ENCODE assay signal across 8 cellular contexts in the genomic region with DNA sequence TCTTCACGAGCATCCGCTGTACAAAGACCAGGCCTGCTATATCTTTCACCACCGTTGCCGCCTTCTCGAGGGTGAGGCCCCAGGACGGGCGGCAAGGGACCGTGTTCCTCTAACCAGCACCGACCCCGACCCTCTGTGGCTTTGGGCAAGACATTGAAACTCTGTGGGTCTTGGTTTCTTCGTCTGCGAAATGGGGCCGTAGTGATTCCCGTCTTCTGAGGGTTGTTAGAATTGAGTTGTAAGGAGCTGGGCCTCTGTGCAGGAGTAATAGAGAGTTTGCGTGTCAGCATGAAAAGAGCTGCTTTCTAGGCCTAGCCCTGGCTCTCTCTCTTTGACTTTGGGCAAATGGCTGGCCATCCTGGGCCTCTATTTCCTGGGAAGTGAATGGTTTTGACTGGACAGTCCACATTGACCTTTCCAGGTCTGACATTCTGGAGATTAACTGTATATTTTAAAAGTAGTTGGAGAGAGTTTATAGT. TPM values are rescaled to one million over a fixed set of nuclear protein-coding genes. Genes with fewer than 3 reads are reported as not detected.
DNase-seq lines count a peak whose midpoint lies in the region; ATAC-seq, FAIRE-seq and TF ChIP-seq lines count a peak whose summit lies in the region.

No MANE protein-coding gene starts in this region.

- peak overlapping the region; percentile 79 for H3K4me3 ChIP-seq in GM12865 (ENCODE audit: low read depth, low read length)
- peak overlapping the region; percentile 95 for H3K4me3 ChIP-seq in iPS-20b (ENCODE audit: low read length)
- peak overlapping the region; percentile 82 to 98 for H3K4me3 ChIP-seq in stomach smooth muscle (ENCODE audit: low read length in 2 of 2)

- FAIRE-seq in urothelium cell line (lab: Jason Lieb, UNC) = no peak
- FAIRE-seq in GM12891 (lab: Jason Lieb, UNC) = no peak

- no peaks in the 10 kb centered on the region for H3K9me3 Mint-ChIP-seq in activated naive CD4-positive, alpha-beta T cell treated with anti-CD3 and anti-CD28 coated beads, Interleukin-2, amount 50 U/mL, for 24 hours

- no peaks in the 10 kb centered on the region for H3K27me3 ChIP-seq in iPS-20b (ENCODE audit: insufficient read depth, low read length)
- no peaks in the 10 kb centered on the region for H3K27me3 ChIP-seq in stomach smooth muscle (ENCODE audit: control insufficient read depth in 1 of 2, insufficient read depth in 2 of 2, low read length in 2 of 2)

- H3K9me3 ChIP-seq in iPS-20b (ENCODE audit: insufficient read depth, low read depth, low read length) (no peaks in the 10 kb centered on the region), stomach smooth muscle (ENCODE audit: control insufficient read depth in 2 of 2, low read length in 2 of 2) (no peaks in the 10 kb centered on the region)

- H3K36me3 ChIP-seq in iPS-20b (ENCODE audit: insufficient read depth, low read depth, low read length) (peaks cover 26% of the 10 kb centered on the region), stomach smooth muscle (ENCODE audit: control insufficient read depth in 2 of 2, insufficient read depth in 2 of 2, low read length in 2 of 2) (peaks cover 7 to 13% of the 10 kb centered on the region in 2 donors)

- peak; percentile 9 for ATAC-seq in HG03045 (IDR thresholded peaks at IDR 0.05; ENCODE audit: unreplicated experiment)

- H3K27ac Mint-ChIP-seq in activated naive CD4-positive, alpha-beta T cell treated with anti-CD3 and anti-CD28 coated beads, Interleukin-2, amount 50 U/mL, for 24 hours = peak overlapping the region; percentile 89

- no peaks in the 10 kb centered on the region for H3K27me3 Mint-ChIP-seq in activated naive CD4-positive, alpha-beta T cell treated with anti-CD3 and anti-CD28 coated beads, Interleukin-2, amount 50 U/mL, for 24 hours

- H3K27ac ChIP-seq in iPS-20b (ENCODE audit: low read length) (peak overlapping the region; percentile 5), stomach smooth muscle (ENCODE audit: low read length) (peak overlapping the region; percentile 31)

- peaks cover 7% of the 10 kb centered on the region for H3K36me3 Mint-ChIP-seq in activated naive CD4-positive, alpha-beta T cell treated with anti-CD3 and anti-CD28 coated beads, Interleukin-2, amount 50 U/mL, for 24 hours

- TF ChIP-seq CTCF in GM12865 (IDR thresholded peaks at IDR 0.05; ENCODE audit: insufficient read depth, low read depth, low read length, missing control alignments) = no peak

- H3K9ac ChIP-seq in iPS-20b (ENCODE audit: low read depth, low read length) (peak overlapping the region; percentile 87), stomach smooth muscle (ENCODE audit: low read length in 2 of 2) (peak overlapping the region; percentile 94)

- DNase-seq in GM12865 (ENCODE audit: low read depth) = no peak
- DNase-seq in SK-N-DZ (ENCODE audit: low spot score) = no peak
- DNase-seq in urothelium cell line (ENCODE audit: low spot score) = no peak
- DNase-seq in GM12891 (ENCODE audit: insufficient read length, low spot score) = no peak

- peak overlapping the region; percentile 95 for H3K4me3 Mint-ChIP-seq in activated naive CD4-positive, alpha-beta T cell treated with anti-CD3 and anti-CD28 coated beads, Interleukin-2, amount 50 U/mL, for 24 hours

- H3K4me1 ChIP-seq in iPS-20b (ENCODE audit: insufficient read depth, low read length) = peaks cover 6% of the 10 kb centered on the region; the same call in 1 of the 2 replicates
- peaks cover 25% of the 10 kb centered on the region for H3K4me1 ChIP-seq in stomach smooth muscle (ENCODE audit: control insufficient read depth, insufficient read depth, low read length)

- H3K4me1 Mint-ChIP-seq in activated naive CD4-positive, alpha-beta T cell treated with anti-CD3 and anti-CD28 coated beads, Interleukin-2, amount 50 U/mL, for 24 hours = peaks cover 38% of the 10 kb centered on the region

- TF ChIP-seq POLR2A in GM12891 (IDR thresholded peaks at IDR 0.05; ENCODE audit: low read depth, low read length) = no peak

TF ChIP-seq in GM12891, 5 proteins besides CTCF, POLR2A, EP300 and RAD21:
- no peak for TF ChIP-seq POLR2AphosphoS5 (IDR thresholded peaks at IDR 0.05; ENCODE audit: low read depth, low read length)
- no peak for TF ChIP-seq SPI1 (IDR thresholded peaks at IDR 0.05; ENCODE audit: low read depth, low read length)
- no peak for TF ChIP-seq PAX5 (IDR thresholded peaks at IDR 0.05; ENCODE audit: insufficient read depth, low read length, severe bottlenecking)
- TF ChIP-seq POU2F2 (IDR thresholded peaks at IDR 0.05; ENCODE audit: low read depth, low read length) = no peak
- TF ChIP-seq TAF1 (IDR thresholded peaks at IDR 0.05; ENCODE audit: low read depth, low read length) = no peak

RNA-seq across cellular contexts. Expression of a gene that starts 0.6 kb away (rescaled TPM):
- 90.9 and 96.7 TPM in 2 replicates for polyA plus RNA-seq in SK-N-DZ (2014; cell fraction: cytosol; rRNA removed)
- polyA plus RNA-seq in SK-N-DZ (2014; cell fraction: nucleus; rRNA removed) = 51.6 and 56.6 TPM in 2 replicates
- polyA plus RNA-seq in GM12891 (2012; ENCODE audit: low read depth, missing spikeins) = 125 TPM

RNA-seq across cellular contexts. Expression of a gene that starts 0.7 kb away (rescaled TPM):
- 12.1 and 18.6 TPM in 2 replicates for polyA plus RNA-seq in SK-N-DZ (2014; cell fraction: cytosol; rRNA removed)
- polyA plus RNA-seq in SK-N-DZ (2014; cell fraction: nucleus; rRNA removed) = 11.0 and 14.0 TPM in 2 replicates
- 3.4 TPM for polyA plus RNA-seq in GM12891 (2012; ENCODE audit: low read depth, missing spikeins)

RNA-seq across cellular contexts. Expression of a gene that starts 47.8 kb away (rescaled TPM):
- polyA plus RNA-seq in SK-N-DZ (2014; cell fraction: cytosol; rRNA removed) = not detected in 2 replicates
- polyA plus RNA-seq in SK-N-DZ (2014; cell fraction: nucleus; rRNA removed) = not detected in 2 replicates
- polyA plus RNA-seq in GM12891 (2012; ENCODE audit: low read depth, missing spikeins) = not detected
